11 cellular contexts compared by ENCODE assay signal in genomic region chr7:39073432-39073831, GRCh38.
DNase-seq lines count a peak whose midpoint lies in the region; ATAC-seq, FAIRE-seq and TF ChIP-seq lines count a peak whose summit lies in the region.
"Had no signal": no experiment of that assay in that cellular context is flagged by ENCODE, and none has a peak within 500 bp of the region (broad histone marks: within the 10 kb centered on the region; RNA-seq: fewer than 3 reads in every experiment).

No MANE protein-coding gene starts in this region.

- H3K27ac ChIP-seq in RWPE2 (ENCODE audit: poor library complexity, severe bottlenecking) (no peak overlapping the region), kidney (ENCODE audit: low read depth in 2 of 2, low read length in 2 of 2) (no peak overlapping the region)
- H3K27ac ChIP-seq: A549, right lobe of liver had no signal

- H3K27me3 ChIP-seq in RWPE2 (ENCODE audit: insufficient read depth, poor library complexity, severe bottlenecking) = no peaks in the 10 kb centered on the region
- H3K27me3 ChIP-seq: right lobe of liver had no signal

- H3K4me3 ChIP-seq in RWPE2 (ENCODE audit: severe bottlenecking) (no peak overlapping the region), kidney (ENCODE audit: low read length in 2 of 2) (no peak overlapping the region)
- H3K4me3 ChIP-seq: A549, right lobe of liver had no signal

- no peak for FAIRE-seq in kidney (lab: Jason Lieb, UNC)
- FAIRE-seq: A549 had no signal

- no peak overlapping the region for H3K9ac ChIP-seq in kidney (ENCODE audit: low read length in 2 of 2)

- ATAC-seq in RWPE2 (ENCODE audit: low read depth) (peak; percentile 27; the same call in 1 of the 3 replicates), omental fat pad (ENCODE audit: low FRiP score) (no peak)
- ATAC-seq: A549 had no signal

- H3K36me3 ChIP-seq in RWPE2 (ENCODE audit: low read depth) (no peaks in the 10 kb centered on the region), kidney (ENCODE audit: control insufficient read depth in 1 of 2, insufficient read depth in 2 of 2, low read length in 2 of 2) (no peaks in the 10 kb centered on the region)
- H3K36me3 ChIP-seq: right lobe of liver had no signal

- H3K4me1 ChIP-seq in RWPE2 (ENCODE audit: insufficient read depth, poor library complexity, severe bottlenecking) (no peaks in the 10 kb centered on the region), kidney (ENCODE audit: control insufficient read depth in 1 of 2, insufficient read depth in 1 of 2, low read depth in 1 of 2, low read length in 2 of 2) (no peaks in the 10 kb centered on the region)
- H3K4me1 ChIP-seq: A549, right lobe of liver had no signal

- intact Hi-C loops in kidney (cut with DNase I) = no loop called here

- TF ChIP-seq CTCF in RWPE2 (IDR thresholded peaks at IDR 0.05; ENCODE audit: poor library complexity, severe bottlenecking) (no peak), kidney (IDR thresholded peaks at IDR 0.05; ENCODE audit: borderline replicate concordance, extremely low read depth, insufficient read depth) (no peak), omental fat pad (IDR thresholded peaks at IDR 0.05) (no peak)

- DNase-seq in NCI-H2107 treated with DMSO at 0.1 percent for 48 hours (lab: John Stamatoyannopoulos, UW; ENCODE audit: unreplicated experiment) (peak; percentile 38), NCI-H2107 (lab: John Stamatoyannopoulos, UW) (no peak), RWPE2 (ENCODE audit: low spot score) (no peak), kidney (peak; percentile 59), superior temporal gyrus (ENCODE audit: extremely low spot score) (peak; percentile 37), omental fat pad (ENCODE audit: low spot score) (no peak), cerebellar nuclear complex (lab: John Stamatoyannopoulos, UW) (no peak)
- DNase-seq in stimulated activated CD8-positive, alpha-beta memory T cell treated with anti-CD3 and anti-CD28 coated beads, Interleukin-4, amount 100 ng/mL, for 48 hours = no peak
- DNase-seq: activated gamma-delta T cell, right lobe of liver had no signal

- no peaks in the 10 kb centered on the region for H3K9me3 ChIP-seq in RWPE2 (ENCODE audit: severe bottlenecking)
- no peaks in the 10 kb centered on the region for H3K9me3 ChIP-seq in kidney (ENCODE audit: control insufficient read depth in 1 of 2, low read length in 2 of 2)
- H3K9me3 ChIP-seq: A549, right lobe of liver had no signal

Comparison
In these comparisons a context has a peak if more than half of its experiments do, and no peak if none do; other contexts are left out.
1. DNase-seq: peak in NCI-H2107 treated with DMSO at 0.1 percent for 48 hours (single experiment), kidney (single experiment) and superior temporal gyrus (single experiment); none in NCI-H2107 (single experiment), RWPE2 (single experiment), stimulated activated CD8-positive, alpha-beta memory T cell treated with anti-CD3 and anti-CD28 coated beads, Interleukin-4, amount 100 ng/mL, for 48 hours (single experiment), omental fat pad (single experiment) and cerebellar nuclear complex (0 of 2).